In the genomic region with DNA sequence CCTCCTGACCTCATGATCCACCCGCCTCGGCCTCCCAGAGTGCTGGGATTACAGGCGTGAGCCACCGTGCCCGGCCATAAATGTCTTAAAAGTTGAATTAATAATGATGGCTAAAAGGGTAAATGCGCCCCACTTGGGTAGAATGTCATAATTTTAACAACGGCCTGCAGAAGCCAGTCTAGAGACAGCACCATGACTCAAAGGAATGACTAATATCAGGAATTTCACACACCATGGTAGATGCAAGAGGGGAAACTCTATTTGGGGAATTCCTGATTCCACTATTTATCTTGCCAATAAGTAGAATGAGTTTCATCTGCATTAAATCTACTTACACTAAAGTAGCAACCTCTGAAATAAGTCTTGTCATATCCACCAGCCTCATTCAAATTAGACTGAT, we compare ENCODE assay signal across 11 cellular contexts.
DNase-seq lines count a peak whose midpoint lies in the region; ATAC-seq and TF ChIP-seq lines count a peak whose summit lies in the region.
"Had no signal": no experiment of that assay in that cellular context is flagged by ENCODE, and none has a peak within 500 bp of the region (broad histone marks: within the 10 kb centered on the region; RNA-seq: fewer than 3 reads in every experiment).

No MANE protein-coding gene starts in this region.

- no peaks in the 10 kb centered on the region for H3K9me3 ChIP-seq in mucosa of descending colon

- peak; percentile 17 for DNase-seq in GM13977 (ENCODE audit: low spot score)
- peak; percentile 88 for DNase-seq in HCEC 1CT
- peak; percentile 89 for DNase-seq in RPMI7951 (ENCODE audit: low read depth)
- peak; percentile 81 for DNase-seq in kidney tubule cell (ENCODE audit: low spot score)
- DNase-seq in mucosa of descending colon, result no peak
- DNase-seq in NCI-H2081 treated with DMSO at 0.1 percent for 48 hours (lab: John Stamatoyannopoulos, UW), result no peak
- no peak for DNase-seq in activated CD8-positive, alpha-beta memory T cell treated with anti-CD3 and anti-CD28 coated beads, Interleukin-2, amount 50 U/mL, for 4 hours
- DNase-seq: foreskin melanocyte; NCI-H1694; stimulated activated CD4-positive, alpha-beta T cell treated with anti-CD3 and anti-CD28 coated beads, Interleukin-1b, Interleukin-23, amount 100 ng/mL, for 48 hours had no signal

- H3K4me1 ChIP-seq in mucosa of descending colon (ENCODE audit: low read depth), result no peaks in the 10 kb centered on the region

- ATAC-seq in mucosa of descending colon (no peak), HG02763 (IDR thresholded peaks at IDR 0.05; ENCODE audit: unreplicated experiment) (no peak)

- intact Hi-C loops in mucosa of descending colon (cut with DNase I, micrococcal nuclease), result no loop called here

- TF ChIP-seq CTCF in GM13977 (IDR thresholded peaks at IDR 0.05; ENCODE audit: extremely low read depth, insufficient read depth, missing control alignments) (no peak), mucosa of descending colon (IDR thresholded peaks at IDR 0.05) (no peak)

- in situ Hi-C loops in GM13977 (cut with MboI; ENCODE audit: low pct_unique_long_range_greater_than_20kb, low sequenced_read_pairs, unreplicated experiment), result no loop called here

- H3K36me3 ChIP-seq in mucosa of descending colon (ENCODE audit: low read depth), result no peaks in the 10 kb centered on the region

- H3K4me3 ChIP-seq in mucosa of descending colon, result no peak overlapping the region

Comparison
In these comparisons a context has a peak if more than half of its experiments do, and no peak if none do; other contexts are left out.
1. DNase-seq: peak in GM13977 (single experiment), HCEC 1CT (single experiment), RPMI7951 (single experiment) and kidney tubule cell (single experiment); none in mucosa of descending colon (0 of 3), NCI-H2081 treated with DMSO at 0.1 percent for 48 hours (single experiment) and activated CD8-positive, alpha-beta memory T cell treated with anti-CD3 and anti-CD28 coated beads, Interleukin-2, amount 50 U/mL, for 4 hours (single experiment).